ENCODE assay signal across 32 cellular contexts in the genomic region with DNA sequence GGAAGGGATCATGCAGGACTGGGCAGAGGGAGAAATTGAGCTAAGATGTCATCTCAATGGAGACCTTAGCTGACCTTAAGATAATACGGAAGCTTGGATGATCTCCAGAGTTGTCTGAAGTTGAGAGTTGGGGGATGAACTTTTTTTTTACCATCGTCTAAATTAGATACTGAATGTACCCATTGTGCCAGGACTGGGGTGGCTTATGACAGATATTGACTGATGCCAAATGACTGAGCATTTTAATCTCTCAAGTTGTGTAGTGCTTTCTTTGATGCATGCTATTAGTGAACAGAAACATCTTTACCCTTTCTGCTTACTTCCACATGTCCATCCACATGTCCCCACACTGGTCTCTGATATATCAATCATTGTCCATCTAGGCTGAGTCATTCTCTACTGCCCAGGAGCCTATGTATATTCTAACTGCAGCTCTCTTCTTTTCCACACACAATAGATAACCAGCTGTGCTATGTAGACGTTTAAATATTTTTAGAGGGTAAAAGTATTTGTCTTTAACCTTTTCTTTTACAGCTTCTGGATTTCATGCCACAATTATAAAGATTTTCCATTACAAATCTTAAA.
"Had no signal": no experiment of that assay in that cellular context is flagged by ENCODE, and none has a peak within 500 bp of the region (broad histone marks: within the 10 kb centered on the region; RNA-seq: fewer than 3 reads in every experiment).

No MANE protein-coding gene starts in this region.

- H3K27ac ChIP-seq: VCaP had no signal

- H3K27ac Mint-ChIP-seq: activated CD4-positive, alpha-beta memory T cell treated with anti-CD3 and anti-CD28 coated beads, Interleukin-2, amount 10 ng/mL, durations not matched to agents 7 days and 5 days; activated CD8-positive, alpha-beta memory T cell treated with anti-CD3 and anti-CD28 coated beads, Interleukin-2, amount 10 ng/mL, durations not matched to agents 7 days and 5 days; activated naive CD4-positive, alpha-beta T cell treated with anti-CD3 and anti-CD28 coated beads, Interleukin-2, amount 10 ng/mL, durations not matched to agents 7 days and 5 days; activated naive CD8-positive, alpha-beta T cell; activated naive CD8-positive, alpha-beta T cell treated with anti-CD3 and anti-CD28 coated beads, Interleukin-2, amount 50 U/mL, for 24 hours; brain had no signal

- H3K4me3 Mint-ChIP-seq: activated CD4-positive, alpha-beta memory T cell treated with anti-CD3 and anti-CD28 coated beads, Interleukin-2, amount 10 ng/mL, durations not matched to agents 7 days and 5 days; activated CD8-positive, alpha-beta memory T cell treated with anti-CD3 and anti-CD28 coated beads, Interleukin-2, amount 10 ng/mL, durations not matched to agents 7 days and 5 days; activated naive CD4-positive, alpha-beta T cell treated with anti-CD3 and anti-CD28 coated beads, Interleukin-2, amount 10 ng/mL, durations not matched to agents 7 days and 5 days; activated naive CD8-positive, alpha-beta T cell; activated naive CD8-positive, alpha-beta T cell treated with anti-CD3 and anti-CD28 coated beads, Interleukin-2, amount 50 U/mL, for 24 hours; brain had no signal

- H3K36me3 Mint-ChIP-seq: activated naive CD4-positive, alpha-beta T cell treated with anti-CD3 and anti-CD28 coated beads, Interleukin-2, amount 10 ng/mL, durations not matched to agents 7 days and 5 days had no signal

- H3K4me1 Mint-ChIP-seq: activated CD4-positive, alpha-beta memory T cell treated with anti-CD3 and anti-CD28 coated beads, Interleukin-2, amount 10 ng/mL, durations not matched to agents 7 days and 5 days; activated CD8-positive, alpha-beta memory T cell treated with anti-CD3 and anti-CD28 coated beads, Interleukin-2, amount 10 ng/mL, durations not matched to agents 7 days and 5 days; activated naive CD4-positive, alpha-beta T cell treated with anti-CD3 and anti-CD28 coated beads, Interleukin-2, amount 10 ng/mL, durations not matched to agents 7 days and 5 days; activated naive CD8-positive, alpha-beta T cell treated with anti-CD3 and anti-CD28 coated beads, Interleukin-2, amount 50 U/mL, for 24 hours; brain had no signal

- FAIRE-seq: bronchial epithelial cell had no signal

- H3K27me3 Mint-ChIP-seq: activated naive CD4-positive, alpha-beta T cell treated with anti-CD3 and anti-CD28 coated beads, Interleukin-2, amount 10 ng/mL, durations not matched to agents 7 days and 5 days had no signal

- ATAC-seq: activated CD8-positive, alpha-beta memory T cell treated with anti-CD3 and anti-CD28 coated beads, Interleukin-2, amount 10 ng/mL, durations not matched to agents 7 days and 5 days; activated naive CD8-positive, alpha-beta T cell treated with anti-CD3 and anti-CD28 coated beads, Interleukin-2, amount 50 U/mL, for 24 hours had no signal

- DNase-seq: activated CD4-positive, alpha-beta memory T cell treated with anti-CD3 and anti-CD28 coated beads, Interleukin-2, amount 10 ng/mL, durations not matched to agents 7 days and 5 days; activated CD4-positive, alpha-beta T cell treated with anti-CD3 and anti-CD28 coated beads for 1 hour; activated CD4-positive, alpha-beta T cell treated with anti-CD3 and anti-CD28 coated beads for 48 hours; activated CD4-positive, CD25-positive, alpha-beta regulatory T cell; activated CD8-positive, alpha-beta memory T cell treated with anti-CD3 and anti-CD28 coated beads for 24 hours; activated CD8-positive, alpha-beta memory T cell treated with anti-CD3 and anti-CD28 coated beads, Interleukin-2, amount 10 ng/mL, durations not matched to agents 7 days and 5 days; activated CD8-positive, alpha-beta memory T cell treated with anti-CD3 and anti-CD28 coated beads, Interleukin-2, amount 50 U/mL, for 48 hours; activated effector memory CD4-positive, alpha-beta T cell treated with Interleukin-2 at 50 U/mL for 16 hours; activated naive CD4-positive, alpha-beta T cell treated with anti-CD3 and anti-CD28 coated beads, Interleukin-2, amount 10 ng/mL, durations not matched to agents 7 days and 5 days; activated naive CD8-positive, alpha-beta T cell treated with anti-CD3 and anti-CD28 coated beads, Interleukin-2, amount 50 U/mL, for 24 hours; activated T-cell treated with anti-CD3 and anti-CD28 coated beads, Interleukin-2, amount 50 U/mL, for 48 hours; anterior cingulate cortex; caudate nucleus; Karpas-422; NCI-H1105 treated with DMSO at 0.1 percent for 48 hours; NCI-H1436; NCI-H1694; NCI-H1930; NCI-H2171; NCI-H510A; NCI-H526; NCI-H748 treated with DMSO at 0.1 percent for 48 hours; NK-92 treated with Interleukin-12 subunit alpha and Interleukin-12 subunit beta, amount 100 ng/mL, for 24 hours; Right ventricle myocardium superior; SW 1271; T-helper 1 cell; T-helper 2 cell; T-helper 9 cell had no signal
